1 cellular context compared by ENCODE assay signal in genomic region chr19:51131780-51132680, GRCh38.
TF ChIP-seq lines count a peak whose summit lies in the region.

No MANE protein-coding gene starts in this region.

TF ChIP-seq in HepG2, 621 proteins besides CTCF, POLR2A, EP300 and RAD21:
- TF ChIP-seq ZNF274 (CRISPR knock-in tag; IDR thresholded peaks at IDR 0.05) = no peak
- 0 out of 2 replicates have a peak, but pooled peaks have one; percentile 26 for TF ChIP-seq ZBTB33 (CRISPR knock-in tag; IDR thresholded peaks at IDR 0.05)
